ENCODE assay signal across 8 cellular contexts in genomic region chr17:81576621-81577277, GRCh38. TPM values are rescaled to one million over a fixed set of nuclear protein-coding genes. Genes with fewer than 3 reads are reported as not detected.
DNase-seq lines count a peak whose midpoint lies in the region; ATAC-seq and TF ChIP-seq lines count a peak whose summit lies in the region.

No MANE protein-coding gene starts in this region.

- H3K18ac ChIP-seq in H9 (ENCODE audit: insufficient read length, low read depth, low read length) = no peak overlapping the region

- peaks cover 51% of the 10 kb centered on the region for H3K36me3 ChIP-seq in SK-N-MC (ENCODE audit: insufficient read depth, low read length)

- no peaks in the 10 kb centered on the region for H3K23me2 ChIP-seq in H9 (ENCODE audit: insufficient read length, low read depth, low read length, poor library complexity, severe bottlenecking)

- H3K9me3 ChIP-seq in H9 (ENCODE audit: control insufficient read depth, low read depth, low read length) (no peaks in the 10 kb centered on the region), SK-N-MC (ENCODE audit: low read depth, low read length) (no peaks in the 10 kb centered on the region)

- DNase-seq in H9 (peak; percentile 25), SK-N-MC (ENCODE audit: low read depth, low spot score) (no peak), fibroblast of the aortic adventitia (ENCODE audit: low read depth) (peak; percentile 86), NCI-H1930 (lab: John Stamatoyannopoulos, UW) (no peak)
- DNase-seq in stimulated activated effector memory CD8-positive, alpha-beta T cell treated with anti-CD3 and anti-CD28 coated beads, Interleukin-12 subunit alpha, Interleukin-12 subunit beta, amount 100 ng/mL, for 72 hours (ENCODE audit: low spot score in 2 of 2) = no peak

- H4K5ac ChIP-seq in H9 (ENCODE audit: insufficient read length, low read depth, low read length) = no peak overlapping the region

- no peak overlapping the region for H3K23ac ChIP-seq in H9 (ENCODE audit: insufficient read length, low read depth, low read length)

- no peaks in the 10 kb centered on the region for H3K4me1 Mint-ChIP-seq in H9
- peaks cover 33% of the 10 kb centered on the region for H3K4me1 Mint-ChIP-seq in stimulated activated effector memory CD8-positive, alpha-beta T cell treated with anti-CD3 and anti-CD28 coated beads, Interleukin-12 subunit alpha, Interleukin-12 subunit beta, amount 100 ng/mL, for 72 hours

- H3K27me3 ChIP-seq in H9 (ENCODE audit: insufficient read depth, low read length) = no peaks in the 10 kb centered on the region

- no peak overlapping the region for H2BK5ac ChIP-seq in H9 (ENCODE audit: insufficient read length, low read length)

- no peaks in the 10 kb centered on the region for H3K4me1 ChIP-seq in H9 (ENCODE audit: insufficient read depth, low read length)

- no peak overlapping the region for H4K91ac ChIP-seq in H9 (ENCODE audit: insufficient read length, low read depth, low read length)

- H2BK12ac ChIP-seq in H9 (ENCODE audit: insufficient read length, low read depth, low read length) = no peak overlapping the region

- H3K27ac Mint-ChIP-seq in H9 = peak overlapping the region in 1 of 3 experiments; percentile 93; a peak in 3 of 7 replicates
- H3K27ac Mint-ChIP-seq in stimulated activated effector memory CD8-positive, alpha-beta T cell treated with anti-CD3 and anti-CD28 coated beads, Interleukin-12 subunit alpha, Interleukin-12 subunit beta, amount 100 ng/mL, for 72 hours = peak overlapping the region; percentile 85

- H3K27ac ChIP-seq in H9 (ENCODE audit: insufficient read length, low read depth, low read length) (no peak overlapping the region), SK-N-MC (peak overlapping the region; percentile 36; the same call in 1 of the 2 replicates)

- H2BK120ac ChIP-seq in H9 (ENCODE audit: low read depth, low read length, poor library complexity, severe bottlenecking) = no peak overlapping the region

- no peak overlapping the region for H3K14ac ChIP-seq in H9 (ENCODE audit: insufficient read depth, low read length)

- no peaks in the 10 kb centered on the region for H3K79me1 ChIP-seq in H9 (ENCODE audit: insufficient read depth, low read depth, low read length, poor library complexity, severe bottlenecking)

- peaks cover 3% of the 10 kb centered on the region for H3K27me3 Mint-ChIP-seq in H9 (ENCODE audit: low read depth)

- H3K56ac ChIP-seq in H9 (ENCODE audit: insufficient read length, low read depth, low read length) = no peak overlapping the region

- no peaks in the 10 kb centered on the region for H3K79me2 ChIP-seq in H9 (ENCODE audit: insufficient read depth, low read length)

- no peak overlapping the region for H3K4me3 ChIP-seq in SK-N-MC
- H3K4me3 ChIP-seq in fibroblast of the aortic adventitia (ENCODE audit: low read depth, low read length) = peak overlapping the region; percentile 42

- no peak overlapping the region for H3K4ac ChIP-seq in H9 (ENCODE audit: low read depth, low read length)

- TF ChIP-seq CTCF in H9 (conservative IDR thresholded peaks at IDR 0.05) = no peak
- peak; percentile 7 for TF ChIP-seq CTCF in fibroblast of the aortic adventitia (IDR thresholded peaks at IDR 0.05; ENCODE audit: insufficient read depth, low read length)

- no peak overlapping the region for H3K9ac ChIP-seq in H9 (ENCODE audit: extremely low read depth, insufficient read length, low read length)
- no peak overlapping the region for H3K9ac ChIP-seq in SK-N-MC (ENCODE audit: insufficient read length)

- no peak overlapping the region for H2BK15ac ChIP-seq in H9 (ENCODE audit: low read depth, low read length)

- H3K4me3 Mint-ChIP-seq in H9 = no peak overlapping the region
- no peak overlapping the region for H3K4me3 Mint-ChIP-seq in stimulated activated effector memory CD8-positive, alpha-beta T cell treated with anti-CD3 and anti-CD28 coated beads, Interleukin-12 subunit alpha, Interleukin-12 subunit beta, amount 100 ng/mL, for 72 hours

- H3K36me3 Mint-ChIP-seq in H9 (ENCODE audit: insufficient read depth in 1 of 3, low read depth in 3 of 3) = peaks cover 28 to 77% (median 70%) of the 10 kb centered on the region in 3 experiments
- peaks cover 62% of the 10 kb centered on the region for H3K36me3 Mint-ChIP-seq in stimulated activated effector memory CD8-positive, alpha-beta T cell treated with anti-CD3 and anti-CD28 coated beads, Interleukin-12 subunit alpha, Interleukin-12 subunit beta, amount 100 ng/mL, for 72 hours

- H3T11ph ChIP-seq in H9 (ENCODE audit: low read length) = no peak overlapping the region

- H2AK5ac ChIP-seq in H9 (ENCODE audit: insufficient read length, low read length) = no peak overlapping the region

- no CpG with 5 or more reads among the region's 17 CpGs for WGBS in H9 (ENCODE audit: extremely low coverage, insufficient read length, low lambda C conversion rate)

- no peak for ATAC-seq in stimulated activated effector memory CD8-positive, alpha-beta T cell treated with anti-CD3 and anti-CD28 coated beads, Interleukin-12 subunit alpha, Interleukin-12 subunit beta, amount 100 ng/mL, for 72 hours
- ATAC-seq in HG02840 (IDR thresholded peaks at IDR 0.05; ENCODE audit: low FRiP score, unreplicated experiment) (no peak), GM18870 (IDR thresholded peaks at IDR 0.05; ENCODE audit: unreplicated experiment) (no peak), HG03457 (IDR thresholded peaks at IDR 0.05; ENCODE audit: unreplicated experiment) (no peak)

- H3K4me2 ChIP-seq in H9 (ENCODE audit: insufficient read depth, insufficient read length, low read length) = no peak overlapping the region

- H4K20me1 ChIP-seq in H9 (ENCODE audit: control insufficient read depth, insufficient read depth, insufficient read length) = peaks cover 2% of the 10 kb centered on the region

- no peak overlapping the region for H2BK20ac ChIP-seq in H9 (ENCODE audit: low read depth, low read length, poor library complexity, severe bottlenecking)

- H3K9me3 Mint-ChIP-seq in H9 = no peaks in the 10 kb centered on the region
- H3K9me3 Mint-ChIP-seq in stimulated activated effector memory CD8-positive, alpha-beta T cell treated with anti-CD3 and anti-CD28 coated beads, Interleukin-12 subunit alpha, Interleukin-12 subunit beta, amount 100 ng/mL, for 72 hours = no peaks in the 10 kb centered on the region

- no peak overlapping the region for H2AFZ ChIP-seq in H9 (ENCODE audit: low read length)

- H4K8ac ChIP-seq in H9 (replicated peaks; ENCODE audit: insufficient read length, low read depth, low read length) = no peak overlapping the region

RNA-seq across cellular contexts. Expression of gene FAAP100, which starts 24.6 kb away (rescaled TPM):
- total RNA-seq in H9 (2021) = 54.0 and 54.8 TPM in 2 replicates
- 31.7 and 32.4 TPM in 2 replicates for total RNA-seq in fibroblast of the aortic adventitia (ENCODE audit: low replicate concordance)

RNA-seq across cellular contexts. Expression of gene FSCN2, which starts 48.6 kb away (rescaled TPM):
- total RNA-seq in H9 (2021) (1.0 and 1.6 TPM in 2 replicates), fibroblast of the aortic adventitia (ENCODE audit: low replicate concordance) (1.3 and 1.8 TPM in 2 replicates)

Comparison
In these comparisons a context has a peak if more than half of its experiments do, and no peak if none do; other contexts are left out.
1. DNase-seq: peak in H9 (single experiment) and fibroblast of the aortic adventitia (single experiment); none in SK-N-MC (single experiment), stimulated activated effector memory CD8-positive, alpha-beta T cell treated with anti-CD3 and anti-CD28 coated beads, Interleukin-12 subunit alpha, Interleukin-12 subunit beta, amount 100 ng/mL, for 72 hours (0 of 2) and NCI-H1930 (0 of 2).